ENCODE assay signal across 8 cellular contexts in the genomic region with DNA sequence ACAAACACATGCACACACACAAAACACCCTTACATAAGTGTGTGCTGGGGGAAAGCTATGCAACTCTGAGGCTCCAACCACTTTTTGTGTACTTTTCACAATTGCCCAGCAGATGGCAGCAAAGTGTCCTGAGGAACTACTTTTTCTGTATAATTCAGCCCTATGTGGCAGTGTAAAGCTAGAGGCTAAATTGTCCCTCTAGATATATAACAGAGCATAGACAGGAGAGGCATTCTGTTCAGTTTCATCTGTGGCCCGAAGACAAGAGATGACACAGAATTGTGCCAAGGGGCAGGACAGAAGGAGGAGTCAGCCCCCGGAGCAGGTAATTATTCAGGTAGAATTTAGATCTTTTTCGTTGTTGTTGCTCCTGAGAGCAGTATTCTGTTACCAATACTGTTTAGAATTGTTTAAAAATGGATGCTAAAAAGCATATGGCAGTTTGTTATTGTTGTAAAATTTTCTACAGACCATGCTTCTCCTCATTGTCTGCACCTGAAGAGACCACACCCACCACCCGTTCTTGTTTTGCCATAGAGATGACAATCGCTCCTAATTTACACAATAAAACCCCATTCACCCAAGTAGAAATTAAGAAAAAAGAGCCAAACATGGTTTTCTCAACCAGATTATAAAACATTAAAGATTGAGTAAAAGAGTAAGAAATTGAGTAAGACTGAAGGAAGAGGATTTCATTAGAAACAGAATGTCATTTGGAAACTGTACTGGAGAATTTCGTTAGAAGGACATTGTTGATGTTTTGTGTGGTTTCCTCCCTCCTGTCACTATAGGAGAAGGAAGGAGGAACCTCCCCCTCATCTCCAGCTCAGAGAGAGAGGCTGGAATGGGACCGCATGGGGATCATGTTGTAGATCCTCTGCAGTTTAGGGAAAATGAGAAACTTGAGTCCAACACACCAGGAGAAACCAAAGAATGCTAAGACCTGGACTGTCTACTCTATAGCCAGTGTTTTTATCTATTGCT. TPM values are rescaled to one million over a fixed set of nuclear protein-coding genes. Genes with fewer than 3 reads are reported as not detected.
DNase-seq lines count a peak whose midpoint lies in the region; ATAC-seq, FAIRE-seq and TF ChIP-seq lines count a peak whose summit lies in the region.

No MANE protein-coding gene starts in this region.

- TF ChIP-seq CTCF in liver (IDR thresholded peaks at IDR 0.05; ENCODE audit: low read depth, low read length, missing input control): peak; percentile 70

- DNase-seq in AG08395 (ENCODE audit: low spot score): peak; percentile 53
- peak; percentile 11 for DNase-seq in NCI-H345 treated with DMSO at 0.1 percent for 48 hours (lab: John Stamatoyannopoulos, UW; ENCODE audit: unreplicated experiment)
- DNase-seq in activated CD4-positive, alpha-beta T cell treated with anti-CD3 and anti-CD28 coated beads for 36 hours: peak; percentile 74
- DNase-seq in stimulated activated CD4-positive, alpha-beta T cell treated with anti-CD3 and anti-CD28 coated beads, TNF-alpha, amount 100 ng/mL, for 4 hours (ENCODE audit: low read depth in 3 of 3): peak; percentile 6 to 24 (median 18)

- H3K4me3 ChIP-seq in liver (ENCODE audit: low read depth in 1 of 3, low read length in 3 of 3): no peak overlapping the region

- peak; percentile 82 to 90 for TF ChIP-seq RAD21 in liver (IDR thresholded peaks at IDR 0.05)

- 46% methylated on average over 7 of the region's 7 CpGs for WGBS in liver

- H3K4me3 Mint-ChIP-seq in activated CD4-positive, alpha-beta T cell treated with anti-CD3 and anti-CD28 coated beads for 36 hours: no peak overlapping the region

- peaks cover 5 to 13% (median 9%) of the 10 kb centered on the region in 4 donors for H3K9me3 ChIP-seq in liver (ENCODE audit: control insufficient read depth in 4 of 4, low read length in 3 of 4)

- peaks cover 0 to 6% (median 0%) of the 10 kb centered on the region in 4 donors for H3K27me3 ChIP-seq in liver (ENCODE audit: control insufficient read depth in 4 of 4, insufficient read depth in 4 of 4, low read length in 3 of 4)

- CTCF ChIA-PET in activated CD4-positive, alpha-beta T cell treated with anti-CD3 and anti-CD28 coated beads for 36 hours (lab: Charles Lee): interaction anchor here (0.6 to 2.9 kb wide), 27 partner anchors 8 to 445 kb away, joined by 3 to 28 read pairs (median 4); a partner anchor contains a TSS

- no peaks in the 10 kb centered on the region for H3K4me1 ChIP-seq in liver (ENCODE audit: control insufficient read depth in 4 of 4, insufficient read depth in 4 of 4, low read length in 3 of 4)

- no peaks in the 10 kb centered on the region for H3K36me3 ChIP-seq in liver (ENCODE audit: control insufficient read depth in 4 of 4, insufficient read depth in 3 of 4, low read depth in 1 of 4, low read length in 3 of 4)

- H3K9me3 Mint-ChIP-seq in activated CD4-positive, alpha-beta T cell treated with anti-CD3 and anti-CD28 coated beads for 36 hours (ENCODE audit: low read depth): no peaks in the 10 kb centered on the region

- H3K9ac ChIP-seq in liver (ENCODE audit: low read depth in 1 of 2, low read length in 2 of 2): no peak overlapping the region

- no peak overlapping the region for H3K27ac Mint-ChIP-seq in activated CD4-positive, alpha-beta T cell treated with anti-CD3 and anti-CD28 coated beads for 36 hours

- POLR2A ChIA-PET in activated CD4-positive, alpha-beta T cell treated with anti-CD3 and anti-CD28 coated beads for 36 hours (lab: Charles Lee): interaction anchor here (0.6 kb wide), 1 partner anchor 317 kb away, joined by 3 read pairs; no protein-coding TSS in a partner anchor

- peaks cover 35% of the 10 kb centered on the region for H3K27me3 Mint-ChIP-seq in activated CD4-positive, alpha-beta T cell treated with anti-CD3 and anti-CD28 coated beads for 36 hours

- peak; percentile 21 for FAIRE-seq in colon (lab: Jason Lieb, UNC)

- intact Hi-C loops in activated CD4-positive, alpha-beta T cell treated with anti-CD3 and anti-CD28 coated beads for 36 hours (cut with DNase I, micrococcal nuclease): loop anchor here (1.0 to 5.0 kb wide), 3 partner anchors 122 to 268 kb away; no protein-coding TSS in a partner anchor

- peak; percentile 48 for ATAC-seq in GM18858 (IDR thresholded peaks at IDR 0.05; ENCODE audit: unreplicated experiment)
- ATAC-seq in HG03175 (IDR thresholded peaks at IDR 0.05; ENCODE audit: unreplicated experiment): peak; percentile 73
- peak; percentile 69 for ATAC-seq in activated CD4-positive, alpha-beta T cell treated with anti-CD3 and anti-CD28 coated beads for 36 hours

- no peaks in the 10 kb centered on the region for H3K36me3 Mint-ChIP-seq in activated CD4-positive, alpha-beta T cell treated with anti-CD3 and anti-CD28 coated beads for 36 hours (ENCODE audit: low read depth)

- no peak overlapping the region for H3K27ac ChIP-seq in liver (ENCODE audit: low read depth in 1 of 2, low read length in 2 of 2)

- H3K4me1 Mint-ChIP-seq in activated CD4-positive, alpha-beta T cell treated with anti-CD3 and anti-CD28 coated beads for 36 hours: peaks cover 4% of the 10 kb centered on the region

TF ChIP-seq in liver, 16 proteins besides CTCF, POLR2A, EP300 and RAD21:
- TF ChIP-seq HNF4A (conservative IDR thresholded peaks at IDR 0.05) (no peak), TAF1 (conservative IDR thresholded peaks at IDR 0.05) (no peak), JUND (IDR thresholded peaks at IDR 0.05) (no peak), HNF4G (IDR thresholded peaks at IDR 0.05) (no peak), RXRA (IDR thresholded peaks at IDR 0.05) (no peak), GABPA (IDR thresholded peaks at IDR 0.05 in 1 of 2, conservative IDR thresholded peaks at IDR 0.05 in 1 of 2) (no peak), NR2F2 (IDR thresholded peaks at IDR 0.05) (no peak)
- TF ChIP-seq, protein P1, sequence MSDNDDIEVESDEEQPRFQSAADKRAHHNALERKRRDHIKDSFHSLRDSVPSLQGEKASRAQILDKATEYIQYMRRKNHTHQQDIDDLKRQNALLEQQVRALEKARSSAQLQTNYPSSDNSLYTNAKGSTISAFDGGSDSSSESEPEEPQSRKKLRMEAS (IDR thresholded peaks at IDR 0.05): no peak
- TF ChIP-seq, protein P2, sequence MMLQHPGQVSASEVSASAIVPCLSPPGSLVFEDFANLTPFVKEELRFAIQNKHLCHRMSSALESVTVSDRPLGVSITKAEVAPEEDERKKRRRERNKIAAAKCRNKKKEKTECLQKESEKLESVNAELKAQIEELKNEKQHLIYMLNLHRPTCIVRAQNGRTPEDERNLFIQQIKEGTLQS (IDR thresholded peaks at IDR 0.05): no peak

RNA-seq across cellular contexts. Expression of a gene that starts 14.5 kb away (rescaled TPM):
- total RNA-seq in activated CD4-positive, alpha-beta T cell treated with anti-CD3 and anti-CD28 coated beads for 36 hours: not detected
- total RNA-seq in liver: 10 to 100 TPM; 32.0 to 50.0 TPM
- polyA plus RNA-seq in liver: 10 to 100 TPM; 16.3 to 25.1 TPM

RNA-seq across cellular contexts. Expression of a gene that starts 32.4 kb away (rescaled TPM):
- total RNA-seq in activated CD4-positive, alpha-beta T cell treated with anti-CD3 and anti-CD28 coated beads for 36 hours: not detected
- total RNA-seq in liver: 1 to 10 TPM in 1 of 2 donors, under 1 TPM in 1; 0.19 to 1.1 TPM
- polyA plus RNA-seq in liver: under 1 TPM; 0.06 to 0.17 TPM

RNA-seq across cellular contexts. Expression of a gene that starts 36.8 kb away (rescaled TPM):
- total RNA-seq in activated CD4-positive, alpha-beta T cell treated with anti-CD3 and anti-CD28 coated beads for 36 hours: not detected
- under 1 TPM in 1 of 2 donors, not detected in 1; 0.75 TPM for total RNA-seq in liver
- polyA plus RNA-seq in liver: under 1 TPM in 1 of 2 donors, not detected in 1; 0.22 TPM

Comparison
In these comparisons a context has a peak if more than half of its experiments do, and no peak if none do; other contexts are left out.
1. DNase-seq: peak in every context shown above with its lines; median percentile 74 in activated CD4-positive, alpha-beta T cell treated with anti-CD3 and anti-CD28 coated beads for 36 hours; 53 in AG08395; 18 in stimulated activated CD4-positive, alpha-beta T cell treated with anti-CD3 and anti-CD28 coated beads, TNF-alpha, amount 100 ng/mL, for 4 hours; 11 in NCI-H345 treated with DMSO at 0.1 percent for 48 hours.
2. RNA of a gene that starts 14.5 kb away (total RNA-seq): 32.0 to 50.0 TPM in liver; not detected in activated CD4-positive, alpha-beta T cell treated with anti-CD3 and anti-CD28 coated beads for 36 hours; every median in the first group is over 10 times any median in the second.
3. Peak in every context shown above with its lines, with median percentiles within 50 percentile points of each other: ATAC-seq.